In the genomic region with DNA sequence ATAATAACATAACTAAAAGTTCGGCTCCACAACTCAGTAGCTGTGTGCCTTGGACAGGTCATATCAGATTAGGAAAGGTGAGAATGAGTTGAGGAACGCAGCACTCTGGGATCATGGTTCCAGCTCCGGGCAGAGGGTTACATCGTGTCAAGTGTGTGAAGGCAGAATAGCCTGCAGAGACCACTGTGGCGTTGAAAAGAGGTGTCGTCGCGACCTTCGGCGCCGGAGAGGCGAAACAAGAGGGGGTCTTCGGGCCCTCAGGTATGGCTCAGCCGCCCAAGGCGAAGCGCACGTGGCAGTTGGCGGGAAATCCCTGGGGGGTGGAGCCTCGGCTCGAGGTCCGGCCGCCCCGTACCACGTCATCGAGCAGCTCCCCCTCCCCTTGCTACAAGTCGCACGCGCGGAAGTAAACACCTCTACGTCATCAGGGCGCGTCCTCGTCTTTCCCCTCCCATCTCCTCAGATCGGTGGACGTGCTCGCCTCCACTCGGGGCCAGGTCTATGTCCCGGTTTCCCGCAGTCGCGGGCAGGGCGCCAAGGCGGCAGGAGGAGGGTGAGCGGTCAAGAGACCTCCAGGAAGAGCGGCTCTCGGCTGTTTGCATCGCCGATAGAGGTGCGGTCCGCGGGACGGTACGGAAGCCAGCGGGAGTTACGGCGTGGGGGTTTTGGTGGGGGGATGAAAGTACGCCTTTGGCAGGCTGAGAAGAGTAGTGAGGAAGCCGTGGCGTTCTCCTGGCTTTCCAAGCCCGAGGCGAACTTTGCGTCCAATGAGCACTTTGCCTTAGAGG, we compare ENCODE assay signal across 8 cellular contexts. TPM values are rescaled to one million over a fixed set of nuclear protein-coding genes. Genes with fewer than 3 reads are reported as not detected.
DNase-seq lines count a peak whose midpoint lies in the region; ATAC-seq and TF ChIP-seq lines count a peak whose summit lies in the region.

A gene with protein sequence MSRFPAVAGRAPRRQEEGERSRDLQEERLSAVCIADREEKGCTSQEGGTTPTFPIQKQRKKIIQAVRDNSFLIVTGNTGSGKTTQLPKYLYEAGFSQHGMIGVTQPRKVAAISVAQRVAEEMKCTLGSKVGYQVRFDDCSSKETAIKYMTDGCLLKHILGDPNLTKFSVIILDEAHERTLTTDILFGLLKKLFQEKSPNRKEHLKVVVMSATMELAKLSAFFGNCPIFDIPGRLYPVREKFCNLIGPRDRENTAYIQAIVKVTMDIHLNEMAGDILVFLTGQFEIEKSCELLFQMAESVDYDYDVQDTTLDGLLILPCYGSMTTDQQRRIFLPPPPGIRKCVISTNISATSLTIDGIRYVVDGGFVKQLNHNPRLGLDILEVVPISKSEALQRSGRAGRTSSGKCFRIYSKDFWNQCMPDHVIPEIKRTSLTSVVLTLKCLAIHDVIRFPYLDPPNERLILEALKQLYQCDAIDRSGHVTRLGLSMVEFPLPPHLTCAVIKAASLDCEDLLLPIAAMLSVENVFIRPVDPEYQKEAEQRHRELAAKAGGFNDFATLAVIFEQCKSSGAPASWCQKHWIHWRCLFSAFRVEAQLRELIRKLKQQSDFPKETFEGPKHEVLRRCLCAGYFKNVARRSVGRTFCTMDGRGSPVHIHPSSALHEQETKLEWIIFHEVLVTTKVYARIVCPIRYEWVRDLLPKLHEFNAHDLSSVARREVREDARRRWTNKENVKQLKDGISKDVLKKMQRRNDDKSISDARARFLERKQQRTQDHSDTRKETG (plus strand): TSS at position 440 of the 788 bp plus-strand sequence. CDS start 62 bp downstream, at position 502.

- H3K27me3 ChIP-seq in esophagus (ENCODE audit: control insufficient read depth in 1 of 2, insufficient read depth in 2 of 2, low read length in 2 of 2) (no peaks in the 10 kb centered on the region), mucosa of stomach (ENCODE audit: control insufficient read depth, insufficient read depth, low read length) (no peaks in the 10 kb centered on the region)

- peaks cover 25% of the 10 kb centered on the region for H3K4me1 Mint-ChIP-seq in activated T-cell treated with anti-CD3 and anti-CD28 coated beads, Interleukin-2, amount 50 U/mL, for 24 hours (ENCODE audit: low read depth)

- peak; percentile 78 for ATAC-seq in GM21576 (IDR thresholded peaks at IDR 0.05; ENCODE audit: unreplicated experiment)

- H3K9me3 ChIP-seq in esophagus (ENCODE audit: control insufficient read depth in 2 of 2, insufficient read depth in 1 of 2, low read depth in 1 of 2, low read length in 1 of 2) (no peaks in the 10 kb centered on the region), mucosa of stomach (ENCODE audit: control insufficient read depth, low read length) (no peaks in the 10 kb centered on the region)

- peak within 1 kb of the TSS; percentile 66 to 89 for H3K27ac ChIP-seq in esophagus (ENCODE audit: low read depth in 2 of 2, low read length in 1 of 2)

- H3K36me3 ChIP-seq in esophagus (ENCODE audit: control insufficient read depth in 2 of 2, insufficient read depth in 2 of 2, low read length in 1 of 2) (no peaks in the 10 kb centered on the region), mucosa of stomach (ENCODE audit: control insufficient read depth, insufficient read depth, low read length) (no peaks in the 10 kb centered on the region)

- H3K9ac ChIP-seq in mucosa of stomach (ENCODE audit: low read length) = peak within 1 kb of the TSS; percentile 97

- H3K27me3 Mint-ChIP-seq in activated T-cell treated with anti-CD3 and anti-CD28 coated beads, Interleukin-2, amount 50 U/mL, for 24 hours = no peaks in the 10 kb centered on the region

- H3K4me1 ChIP-seq in esophagus (ENCODE audit: control insufficient read depth in 2 of 2, insufficient read depth in 2 of 2, low read length in 1 of 2) = no peaks in the 10 kb centered on the region
- peaks cover 9% of the 10 kb centered on the region for H3K4me1 ChIP-seq in mucosa of stomach (ENCODE audit: control insufficient read depth, insufficient read depth, low read length)

- peak; percentile 99 for DNase-seq in D341Med (ENCODE audit: low spot score)
- peak; percentile 60 for DNase-seq in KG1 (lab: John Stamatoyannopoulos, UW)
- peak; percentile 96 for DNase-seq in activated T-cell treated with anti-CD3 and anti-CD28 coated beads, Interleukin-2, amount 50 U/mL, for 24 hours
- DNase-seq in stimulated activated CD8-positive, alpha-beta memory T cell treated with anti-CD3 and anti-CD28 coated beads, Interleukin-4, amount 100 ng/mL, for 48 hours = peak; percentile 98

- H3K4me3 Mint-ChIP-seq in activated T-cell treated with anti-CD3 and anti-CD28 coated beads, Interleukin-2, amount 50 U/mL, for 24 hours = peak within 1 kb of the TSS; percentile 100

- H3K27ac Mint-ChIP-seq in activated T-cell treated with anti-CD3 and anti-CD28 coated beads, Interleukin-2, amount 50 U/mL, for 24 hours = peak within 1 kb of the TSS; percentile 100

- H3K9me3 Mint-ChIP-seq in activated T-cell treated with anti-CD3 and anti-CD28 coated beads, Interleukin-2, amount 50 U/mL, for 24 hours = peaks cover 6% of the 10 kb centered on the region

- H3K4me3 ChIP-seq in esophagus (ENCODE audit: low read depth in 1 of 2, low read length in 2 of 2) = peak within 1 kb of the TSS; percentile 83 to 96
- H3K4me3 ChIP-seq in mucosa of stomach (ENCODE audit: low read length) = peak within 1 kb of the TSS; percentile 99

- H3K36me3 Mint-ChIP-seq in activated T-cell treated with anti-CD3 and anti-CD28 coated beads, Interleukin-2, amount 50 U/mL, for 24 hours (ENCODE audit: low read depth) = peaks cover 22% of the 10 kb centered on the region

- WGBS in esophagus, 2 donors = 12 to 14% methylated on average over 62 of the region's 62 CpGs

TF ChIP-seq in PFSK-1, 5 proteins besides CTCF, POLR2A, EP300 and RAD21:
- TF ChIP-seq FOXP2 (optimal IDR thresholded peaks at IDR 0.05; ENCODE audit: borderline replicate concordance, extremely low read depth, extremely low read length, insufficient read depth) = peak; percentile 100
- TF ChIP-seq SIN3A (IDR thresholded peaks at IDR 0.05; ENCODE audit: borderline replicate concordance, insufficient read depth, low read length) = peak; percentile 92
- TF ChIP-seq POLR2AphosphoS5 (IDR thresholded peaks at IDR 0.05; ENCODE audit: low read depth, low read length) = peak; percentile 60; the same call in 1 of the 2 replicates
- TF ChIP-seq, protein P1, sequence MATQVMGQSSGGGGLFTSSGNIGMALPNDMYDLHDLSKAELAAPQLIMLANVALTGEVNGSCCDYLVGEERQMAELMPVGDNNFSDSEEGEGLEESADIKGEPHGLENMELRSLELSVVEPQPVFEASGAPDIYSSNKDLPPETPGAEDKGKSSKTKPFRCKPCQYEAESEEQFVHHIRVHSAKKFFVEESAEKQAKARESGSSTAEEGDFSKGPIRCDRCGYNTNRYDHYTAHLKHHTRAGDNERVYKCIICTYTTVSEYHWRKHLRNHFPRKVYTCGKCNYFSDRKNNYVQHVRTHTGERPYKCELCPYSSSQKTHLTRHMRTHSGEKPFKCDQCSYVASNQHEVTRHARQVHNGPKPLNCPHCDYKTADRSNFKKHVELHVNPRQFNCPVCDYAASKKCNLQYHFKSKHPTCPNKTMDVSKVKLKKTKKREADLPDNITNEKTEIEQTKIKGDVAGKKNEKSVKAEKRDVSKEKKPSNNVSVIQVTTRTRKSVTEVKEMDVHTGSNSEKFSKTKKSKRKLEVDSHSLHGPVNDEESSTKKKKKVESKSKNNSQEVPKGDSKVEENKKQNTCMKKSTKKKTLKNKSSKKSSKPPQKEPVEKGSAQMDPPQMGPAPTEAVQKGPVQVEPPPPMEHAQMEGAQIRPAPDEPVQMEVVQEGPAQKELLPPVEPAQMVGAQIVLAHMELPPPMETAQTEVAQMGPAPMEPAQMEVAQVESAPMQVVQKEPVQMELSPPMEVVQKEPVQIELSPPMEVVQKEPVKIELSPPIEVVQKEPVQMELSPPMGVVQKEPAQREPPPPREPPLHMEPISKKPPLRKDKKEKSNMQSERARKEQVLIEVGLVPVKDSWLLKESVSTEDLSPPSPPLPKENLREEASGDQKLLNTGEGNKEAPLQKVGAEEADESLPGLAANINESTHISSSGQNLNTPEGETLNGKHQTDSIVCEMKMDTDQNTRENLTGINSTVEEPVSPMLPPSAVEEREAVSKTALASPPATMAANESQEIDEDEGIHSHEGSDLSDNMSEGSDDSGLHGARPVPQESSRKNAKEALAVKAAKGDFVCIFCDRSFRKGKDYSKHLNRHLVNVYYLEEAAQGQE (IDR thresholded peaks at IDR 0.05; ENCODE audit: insufficient read depth in 1 of 2, low read depth in 2 of 2, low read length in 2 of 2) = 0 out of 4 replicates have a peak, but pooled peaks of 1 of the 2 experiments have one; percentile 40
- no peak for TF ChIP-seq TAF1 (IDR thresholded peaks at IDR 0.05; ENCODE audit: borderline replicate concordance, insufficient read depth, low read length)

RNA-seq across cellular contexts. Expression of the gene that starts here (rescaled TPM):
- polyA plus RNA-seq in PFSK-1 (2012; ENCODE audit: insufficient read length, low read depth) = 9.5 TPM
- 10 to 100 TPM in 1 of 2 donors, 1 to 10 TPM in 1; 6.6 to 11.7 TPM for polyA plus RNA-seq in esophagus

Comparison
In these comparisons a context has a peak if more than half of its experiments do, and no peak if none do; other contexts are left out.
1. Peak in every context shown above with its lines: DNase-seq, ATAC-seq, H3K4me3 ChIP-seq and H3K27ac ChIP-seq.